In genomic region chr11:121416909-121417567, GRCh38 we compare ENCODE assay signal across 8 cellular contexts. TPM values are rescaled to one million over a fixed set of nuclear protein-coding genes. Genes with fewer than 3 reads are reported as not detected.
DNase-seq lines count a peak whose midpoint lies in the region; ATAC-seq and TF ChIP-seq lines count a peak whose summit lies in the region.

No MANE protein-coding gene starts in this region.

- TF ChIP-seq CTCF in suprapubic skin (IDR thresholded peaks at IDR 0.05) (no peak), glutamatergic neuron (IDR thresholded peaks at IDR 0.05; ENCODE audit: partially characterized antibody, unreplicated experiment) (no peak)

- H3K36me3 Mint-ChIP-seq in central memory CD8-positive, alpha-beta T cell (ENCODE audit: insufficient read depth), result peaks cover 4% of the 10 kb centered on the region
- no peaks in the 10 kb centered on the region for H3K36me3 Mint-ChIP-seq in glutamatergic neuron (ENCODE audit: unreplicated experiment)

- peak; percentile 52 for ATAC-seq in central memory CD8-positive, alpha-beta T cell (replicated peaks; ENCODE audit: extremely low read depth, poor library complexity, severe bottlenecking)

- H3K4me3 ChIP-seq in suprapubic skin, result no peak overlapping the region

- H3K4me1 ChIP-seq in suprapubic skin, result peaks cover 41% of the 10 kb centered on the region

- peaks cover 35% of the 10 kb centered on the region for H3K4me1 Mint-ChIP-seq in central memory CD8-positive, alpha-beta T cell
- H3K4me1 Mint-ChIP-seq in glutamatergic neuron (ENCODE audit: low read depth, unreplicated experiment), result no peaks in the 10 kb centered on the region

- H3K36me3 ChIP-seq in suprapubic skin, result no peaks in the 10 kb centered on the region

- whole genome bisulfite sequencing in suprapubic skin, result 14% methylated on average over 7 of the region's 7 CpGs

- no peaks in the 10 kb centered on the region for H3K9me3 ChIP-seq in suprapubic skin

- DNase-seq in activated gamma-delta T cell treated with Interleukin-2 at 50 U/mL for 16 hours (peak; percentile 8), activated gamma-delta T cell (lab: John Stamatoyannopoulos, UW) (no peak), HS-5 (ENCODE audit: low read depth) (peak; percentile 59), T1000 (lab: John Stamatoyannopoulos, UW) (peak; percentile 46), mucosa of gallbladder (ENCODE audit: low spot score) (peak; percentile 86), suprapubic skin (ENCODE audit: low spot score in 2 of 2) (peak; percentile 92), glutamatergic neuron (no peak)
- peak; percentile 37 to 38 for DNase-seq in central memory CD8-positive, alpha-beta T cell (ENCODE audit: low spot score in 2 of 2)

- H3K9me3 Mint-ChIP-seq in central memory CD8-positive, alpha-beta T cell, result no peaks in the 10 kb centered on the region
- peaks cover 3% of the 10 kb centered on the region for H3K9me3 Mint-ChIP-seq in glutamatergic neuron (ENCODE audit: unreplicated experiment)

- peak overlapping the region; percentile 39 for H3K27ac ChIP-seq in suprapubic skin

- no peaks in the 10 kb centered on the region for H3K27me3 Mint-ChIP-seq in central memory CD8-positive, alpha-beta T cell
- no peaks in the 10 kb centered on the region for H3K27me3 Mint-ChIP-seq in glutamatergic neuron (ENCODE audit: unreplicated experiment)

- no peak for TF ChIP-seq EP300 in suprapubic skin (IDR thresholded peaks at IDR 0.05)

- TF ChIP-seq POLR2A in suprapubic skin (IDR thresholded peaks at IDR 0.05), result no peak

- peak overlapping the region; percentile 79 for H3K27ac Mint-ChIP-seq in central memory CD8-positive, alpha-beta T cell (ENCODE audit: low read depth)
- H3K27ac Mint-ChIP-seq in glutamatergic neuron (ENCODE audit: unreplicated experiment), result no peak overlapping the region

- H3K27me3 ChIP-seq in suprapubic skin, result no peaks in the 10 kb centered on the region

- H3K4me3 Mint-ChIP-seq in central memory CD8-positive, alpha-beta T cell, result no peak overlapping the region
- H3K4me3 Mint-ChIP-seq in glutamatergic neuron (ENCODE audit: unreplicated experiment), result no peak overlapping the region

RNA-seq across cellular contexts. Expression of gene SORL1, which starts 35.1 kb away (rescaled TPM):
- total RNA-seq in mucosa of gallbladder, result 71.3 TPM
- total RNA-seq in suprapubic skin, result 10 to 100 TPM; 12.1 to 42.8 (median 21.0) TPM
- 11.1 TPM for total RNA-seq in glutamatergic neuron (ENCODE audit: unreplicated experiment)

Comparison
In these comparisons a context has a peak if more than half of its experiments do, and no peak if none do; other contexts are left out.
1. DNase-seq: peak in activated gamma-delta T cell treated with Interleukin-2 at 50 U/mL for 16 hours (single experiment), HS-5 (single experiment), T1000 (single experiment), central memory CD8-positive, alpha-beta T cell (2 of 2), mucosa of gallbladder (single experiment) and suprapubic skin (2 of 2); none in activated gamma-delta T cell (single experiment) and glutamatergic neuron (single experiment).